ENCODE assay signal across 11 cellular contexts in genomic region chr2:24010477-24011277, GRCh38. TPM values are rescaled to one million over a fixed set of nuclear protein-coding genes. Genes with fewer than 3 reads are reported as not detected.
DNase-seq lines count a peak whose midpoint lies in the region; TF ChIP-seq lines count a peak whose summit lies in the region.
"Had no signal": no experiment of that assay in that cellular context is flagged by ENCODE, and none has a peak within 500 bp of the region (broad histone marks: within the 10 kb centered on the region; RNA-seq: fewer than 3 reads in every experiment).

No MANE protein-coding gene starts in this region.

- TF ChIP-seq EP300 in suprapubic skin (IDR thresholded peaks at IDR 0.05): no peak

- H3K27ac ChIP-seq in HL-60 (replicated peaks): no peak overlapping the region
- no peak overlapping the region for H3K27ac ChIP-seq in coronary artery
- no peak overlapping the region for H3K27ac ChIP-seq in suprapubic skin
- H3K27ac ChIP-seq: WERI-Rb-1 had no signal

- H3K4me1 ChIP-seq in suprapubic skin: peaks cover 11% of the 10 kb centered on the region

- TF ChIP-seq CTCF in HL-60 (IDR thresholded peaks at IDR 0.05; ENCODE audit: insufficient read depth, low read length) (no peak), coronary artery (IDR thresholded peaks at IDR 0.05) (no peak), suprapubic skin (IDR thresholded peaks at IDR 0.05) (no peak)

- peak overlapping the region; percentile 35 for H3K4me3 ChIP-seq in HL-60 (replicated peaks; ENCODE audit: insufficient read depth, low read length)
- H3K4me3 ChIP-seq in coronary artery: peak overlapping the region; percentile 67
- H3K4me3 ChIP-seq in suprapubic skin: peak overlapping the region; percentile 54

- no peaks in the 10 kb centered on the region for H3K36me3 ChIP-seq in suprapubic skin
- H3K36me3 ChIP-seq: WERI-Rb-1 had no signal

- DNase-seq in HL-60 (ENCODE audit: low read depth in 1 of 2, low spot score in 1 of 2) (no peak), coronary artery (ENCODE audit: low spot score) (no peak), immature natural killer cell (no peak), suprapubic skin (ENCODE audit: low spot score in 2 of 2) (no peak), SHP77 treated with DMSO at 0.1 percent for 48 hours (lab: John Stamatoyannopoulos, UW) (no peak), C1 segment of cervical spinal cord (lab: John Stamatoyannopoulos, UW) (no peak)
- no peak for DNase-seq in stimulated activated CD4-positive, alpha-beta T cell treated with anti-CD3 and anti-CD28 coated beads, Interleukin-1b, Interleukin-23, amount 100 ng/mL, for 48 hours
- DNase-seq: foreskin melanocyte, NCI-H187, WERI-Rb-1 had no signal

- whole genome bisulfite sequencing in suprapubic skin: 54% methylated on average over 23 of the region's 37 CpGs

- H3K9me3 ChIP-seq in suprapubic skin: no peaks in the 10 kb centered on the region

- no peaks in the 10 kb centered on the region for H3K9me3 Mint-ChIP-seq in immature natural killer cell

- no peak overlapping the region for H3K27ac Mint-ChIP-seq in immature natural killer cell
- H3K27ac Mint-ChIP-seq: nephron progenitor cell had no signal

- H3K36me3 Mint-ChIP-seq in immature natural killer cell: peaks cover 0 to 4% (median 0%) of the 10 kb centered on the region in 3 donors

- H3K27me3 ChIP-seq in HL-60 (ENCODE audit: insufficient read depth, poor library complexity, severe bottlenecking) (peaks cover 35% of the 10 kb centered on the region), suprapubic skin (peaks cover 20% of the 10 kb centered on the region)

- TF ChIP-seq POLR2A in suprapubic skin (IDR thresholded peaks at IDR 0.05): no peak

- peaks cover 12 to 13% of the 10 kb centered on the region in 2 donors for H3K4me1 Mint-ChIP-seq in immature natural killer cell

- H3K4me3 Mint-ChIP-seq in immature natural killer cell: peak overlapping the region; percentile 8 to 69 (median 39)

- H3K27me3 Mint-ChIP-seq in immature natural killer cell (ENCODE audit: low read depth in 3 of 3): peaks cover 6 to 12% (median 12%) of the 10 kb centered on the region in 3 donors

RNA-seq across cellular contexts. Expression of gene MFSD2B, which starts 0.8 kb away (rescaled TPM):
- polyA plus RNA-seq in immature natural killer cell: under 1 TPM in 1 of 3 donors, not detected in 2; 0.42 TPM
- total RNA-seq in suprapubic skin: 1 to 10 TPM in 1 of 4 donors, not detected in 3; 1.6 TPM

RNA-seq across cellular contexts. Expression of gene WDCP, which starts 36.5 kb away (rescaled TPM):
- 1 to 10 TPM; 2.5 to 6.3 (median 5.0) TPM for polyA plus RNA-seq in immature natural killer cell
- 1 to 10 TPM; 2.5 to 8.5 (median 4.1) TPM for total RNA-seq in suprapubic skin

RNA-seq across cellular contexts. Expression of gene FKBP1B, which starts 38.9 kb away (rescaled TPM):
- polyA plus RNA-seq in immature natural killer cell: 1 to 10 TPM; 5.3 to 8.6 (median 7.8) TPM
- 1 to 10 TPM; 4.3 to 8.0 (median 6.6) TPM for total RNA-seq in suprapubic skin
